ENCODE assay signal across 9 cellular contexts in genomic region chr7:18693401-18693800, GRCh38.
A peak's percentile ranks its signal among the peaks of the same experiment; 100 is the strongest.
DNase-seq lines count a peak whose midpoint lies in the region; ATAC-seq and TF ChIP-seq lines count a peak whose summit lies in the region.
"Had no signal": no experiment of that assay in that cellular context is flagged by ENCODE, and none has a peak within 500 bp of the region (broad histone marks: within the 10 kb centered on the region; RNA-seq: fewer than 3 reads in every experiment).

No MANE protein-coding gene starts in this region.

- in situ Hi-C loops in astrocyte of the spinal cord (cut with HindIII; ENCODE audit: low sequenced_read_pairs) = no loop called here

- ATAC-seq in HG02884 (IDR thresholded peaks at IDR 0.05; ENCODE audit: unreplicated experiment) (no peak), HG03521 (IDR thresholded peaks at IDR 0.05; ENCODE audit: unreplicated experiment) (no peak), HG03439 (IDR thresholded peaks at IDR 0.05; ENCODE audit: unreplicated experiment) (no peak)

- H3K4me3 ChIP-seq in astrocyte of the spinal cord (ENCODE audit: low read depth, low read length) = no peak overlapping the region

- TF ChIP-seq EP300 in Ishikawa (IDR thresholded peaks at IDR 0.05; ENCODE audit: borderline replicate concordance) = no peak

- TF ChIP-seq CTCF in astrocyte of the spinal cord (IDR thresholded peaks at IDR 0.05; ENCODE audit: low read depth, low read length) = peak; percentile 82

- DNase-seq in AG20443 (ENCODE audit: low spot score) (peak; percentile 77), astrocyte of the spinal cord (ENCODE audit: low read depth, low spot score) (peak; percentile 83), left kidney (ENCODE audit: low read depth, low spot score) (peak; percentile 71)
- no peak for DNase-seq in activated CD4-positive, alpha-beta T cell treated with anti-CD3 and anti-CD28 coated beads for 48 hours
- DNase-seq: activated naive CD8-positive, alpha-beta T cell treated with anti-CD3 and anti-CD28 coated beads, Interleukin-2, amount 10 ng/mL, durations not matched to agents 7 days and 5 days had no signal

- peak; percentile 68 for TF ChIP-seq RAD21 in Ishikawa (IDR thresholded peaks at IDR 0.05; ENCODE audit: low read depth)

TF ChIP-seq in Ishikawa, 13 proteins besides CTCF, POLR2A, EP300 and RAD21:
- no peak for TF ChIP-seq TAF1 (IDR thresholded peaks at IDR 0.05; ENCODE audit: low read depth)
- TF ChIP-seq TCF12 (IDR thresholded peaks at IDR 0.05; ENCODE audit: low read depth) = no peak
- TF ChIP-seq USF1 (IDR thresholded peaks at IDR 0.05) = no peak
- no peak for TF ChIP-seq YY1 (IDR thresholded peaks at IDR 0.05; ENCODE audit: low read depth)
- no peak for TF ChIP-seq ZBTB7A (IDR thresholded peaks at IDR 0.05; ENCODE audit: low read depth)
- TF ChIP-seq EGR1 (IDR thresholded peaks at IDR 0.05) = no peak
- TF ChIP-seq FOXM1 (IDR thresholded peaks at IDR 0.05; ENCODE audit: borderline replicate concordance, low read depth) = no peak
- TF ChIP-seq CEBPB (IDR thresholded peaks at IDR 0.05) = no peak
- no peak for TF ChIP-seq NFIC (IDR thresholded peaks at IDR 0.05)
- no peak for TF ChIP-seq REST (IDR thresholded peaks at IDR 0.05; ENCODE audit: low read depth)
- no peak for TF ChIP-seq TEAD4 (IDR thresholded peaks at IDR 0.05)
- no peak for TF ChIP-seq MAX (IDR thresholded peaks at IDR 0.05)
- no peak for TF ChIP-seq CREB1 (IDR thresholded peaks at IDR 0.05; ENCODE audit: low read depth)
